In genomic region chr6:97535800-97536199, GRCh38 we compare ENCODE assay signal across 34 cellular contexts.
"Had no signal": no experiment of that assay in that cellular context is flagged by ENCODE, and none has a peak within 500 bp of the region (broad histone marks: within the 10 kb centered on the region; RNA-seq: fewer than 3 reads in every experiment).

No MANE protein-coding gene starts in this region.

- H3K27me3 ChIP-seq: MG63 had no signal

- H3K4me3 ChIP-seq: MG63 had no signal

- DNase-seq: Karpas-422, Kasumi-1, MG63, MM.1S, MV-4-11, NCI-H1048, NCI-H1092, NCI-H1092 treated with DMSO at 0.1 percent for 48 hours, NCI-H1105, NCI-H1105 treated with DMSO at 0.1 percent for 48 hours, NCI-H1417, NCI-H1417 treated with DMSO at 0.1 percent for 48 hours, NCI-H1436, NCI-H1436 treated with DMSO at 0.1 percent for 48 hours, NCI-H146, NCI-H1694, NCI-H1694 treated with DMSO at 0.1 percent for 48 hours, NCI-H187, NCI-H187 treated with DMSO at 0.1 percent for 48 hours, NCI-H1930, NCI-H2029, NCI-H2029 treated with DMSO at 0.1 percent for 48 hours, NCI-H2081, NCI-H2081 treated with DMSO at 0.1 percent for 48 hours, NCI-H2107, NCI-H2171, NCI-H2171 treated with DMSO at 0.1 percent for 48 hours, NCI-H2227 treated with DMSO at 0.1 percent for 48 hours, NCI-H226, NCI-H345, NCI-H446, NCI-H446 treated with DMSO at 0.1 percent for 48 hours, NCI-H510A, NCI-H510A treated with DMSO at 0.1 percent for 48 hours had no signal

- H3K9me3 ChIP-seq: MG63 had no signal

- H3K36me3 ChIP-seq: MG63 had no signal
